Comparison of ENCODE assay signal across 8 cellular contexts in genomic region chr12:22543246-22544037, GRCh38. TPM values are rescaled to one million over a fixed set of nuclear protein-coding genes. Genes with fewer than 3 reads are reported as not detected.
DNase-seq lines count a peak whose midpoint lies in the region; ATAC-seq, FAIRE-seq and TF ChIP-seq lines count a peak whose summit lies in the region.

No MANE protein-coding gene starts in this region.

- peak; percentile 12 for DNase-seq in GM18507 (ENCODE audit: extremely low spot score, insufficient read length, low read depth)
- DNase-seq in NCI-H1436 (lab: John Stamatoyannopoulos, UW): peak; percentile 55
- peak; percentile 14 for DNase-seq in activated CD4-positive, alpha-beta T cell treated with anti-CD3 and anti-CD28 coated beads for 1 hour
- no peak for DNase-seq in coronary artery (ENCODE audit: low spot score)
- peak; percentile 72 to 73 (median 73) for DNase-seq in right lobe of liver
- peak; percentile 30 to 34 for DNase-seq in stimulated activated CD4-positive, alpha-beta T cell treated with anti-CD3 and anti-CD28 coated beads, Interleukin-4, amount 100 ng/mL, for 48 hours (ENCODE audit: low read depth in 2 of 2)
- no peak for DNase-seq in T1000 (lab: John Stamatoyannopoulos, UW)

- 15% methylated on average over 10 of the region's 28 CpGs for WGBS in right lobe of liver (ENCODE audit: insufficient coverage, low coverage, low lambda C conversion rate, missing lambda C conversion rate)

- peaks cover 0 to 11% (median 3%) of the 10 kb centered on the region in 4 donors for H3K4me1 ChIP-seq in right lobe of liver

- no peaks in the 10 kb centered on the region for H3K9me3 ChIP-seq in right lobe of liver

- no peaks in the 10 kb centered on the region for H3K36me3 ChIP-seq in right lobe of liver

- H3K4me3 ChIP-seq in coronary artery (peak overlapping the region; percentile 75), right lobe of liver (peak overlapping the region; percentile 72 to 83 (median 83))

- no peaks in the 10 kb centered on the region for H3K27me3 ChIP-seq in right lobe of liver

- no peak for TF ChIP-seq CTCF in coronary artery (IDR thresholded peaks at IDR 0.05)
- no peak for TF ChIP-seq CTCF in right lobe of liver (IDR thresholded peaks at IDR 0.05)

- TF ChIP-seq POLR2A in right lobe of liver (IDR thresholded peaks at IDR 0.05): no peak

- intact Hi-C loops in right lobe of liver (cut with DNase I): no loop called here

- H3K27ac ChIP-seq in coronary artery: peak overlapping the region; percentile 90 to 92
- H3K27ac ChIP-seq in right lobe of liver: peak overlapping the region; percentile 94 to 96 (median 94)

- peak; percentile 52 for ATAC-seq in HG02642 (IDR thresholded peaks at IDR 0.05; ENCODE audit: poor library complexity, unreplicated experiment)
- ATAC-seq in right lobe of liver: peak; percentile 56 to 69 (median 64)

- peak; percentile 97 for FAIRE-seq in GM18507 (lab: Jason Lieb, UNC)

RNA-seq across cellular contexts. Expression of gene C2CD5, which starts 0.9 kb away (rescaled TPM):
- 10 to 100 TPM in 5 of 6 experiments, 1 to 10 TPM in 1; 8.5 to 15.1 (median 12.4) TPM for total RNA-seq in right lobe of liver

Comparison
In these comparisons a context has a peak if more than half of its experiments do, and no peak if none do; other contexts are left out.
1. DNase-seq: peak in GM18507 (single experiment), NCI-H1436 (single experiment), activated CD4-positive, alpha-beta T cell treated with anti-CD3 and anti-CD28 coated beads for 1 hour (single experiment), right lobe of liver (3 of 3) and stimulated activated CD4-positive, alpha-beta T cell treated with anti-CD3 and anti-CD28 coated beads, Interleukin-4, amount 100 ng/mL, for 48 hours (2 of 2); none in coronary artery (single experiment) and T1000 (single experiment).